1 cellular context compared by ENCODE assay signal in genomic region chr21:41783476-41784150, GRCh38.
TF ChIP-seq lines count a peak whose summit lies in the region.

No MANE protein-coding gene starts in this region.

TF ChIP-seq in K562, 482 proteins besides CTCF, POLR2A, EP300 and RAD21 (continued from another document and continues in another):
- TF ChIP-seq ATF6 (CRISPR knock-in tag; IDR thresholded peaks at IDR 0.05), result no peak
- no peak for TF ChIP-seq ETV1 (tag; conservative IDR thresholded peaks at IDR 0.05; ENCODE audit: low read depth)
- no peak for TF ChIP-seq MLLT1 (IDR thresholded peaks at IDR 0.05)
- no peak for TF ChIP-seq HDAC2 (IDR thresholded peaks at IDR 0.05)
- TF ChIP-seq MCM2 (IDR thresholded peaks at IDR 0.05; ENCODE audit: low read depth), result no peak
- no peak for TF ChIP-seq ZNF717 (CRISPR knock-in tag; IDR thresholded peaks at IDR 0.05)
- TF ChIP-seq NR2C2 (CRISPR knock-in tag; IDR thresholded peaks at IDR 0.05), result no peak
- no peak for TF ChIP-seq NR2C2 (tag; IDR thresholded peaks at IDR 0.05)
- TF ChIP-seq SMAD1 (IDR thresholded peaks at IDR 0.05; ENCODE audit: low read depth, low read length, partially characterized antibody), result no peak
- no peak for TF ChIP-seq CBX5 (IDR thresholded peaks at IDR 0.05; ENCODE audit: borderline replicate concordance, low read depth)
- TF ChIP-seq NCOR1 (IDR thresholded peaks at IDR 0.05), result peak; percentile 27; the same call in 1 of the 2 replicates
- TF ChIP-seq ZBTB1 (CRISPR knock-in tag; IDR thresholded peaks at IDR 0.05; ENCODE audit: borderline replicate concordance, low read depth), result no peak
- TF ChIP-seq KDM1A (IDR thresholded peaks at IDR 0.05), result no peak; a peak in 1 of 4 replicates
- TF ChIP-seq TRIM28 (IDR thresholded peaks at IDR 0.05), result no peak
- TF ChIP-seq U2AF2 (optimal IDR thresholded peaks at IDR 0.05; ENCODE audit: low read depth, low read length), result no peak
- no peak for TF ChIP-seq RBM22 (IDR thresholded peaks at IDR 0.05; ENCODE audit: low read depth, low read length, poor library complexity, severe bottlenecking)
- no peak for TF ChIP-seq GABPB2 (CRISPR knock-in tag; conservative IDR thresholded peaks at IDR 0.05)
- no peak for TF ChIP-seq ELF2 (CRISPR knock-in tag; IDR thresholded peaks at IDR 0.05)
- no peak for TF ChIP-seq DLX4 (CRISPR knock-in tag; IDR thresholded peaks at IDR 0.05)
- no peak for TF ChIP-seq CTCFL (IDR thresholded peaks at IDR 0.05; ENCODE audit: borderline replicate concordance, insufficient read depth, low read depth, low read length, poor library complexity, severe bottlenecking)
- no peak for TF ChIP-seq TFAM (CRISPR knock-in tag; conservative IDR thresholded peaks at IDR 0.05)
- no peak for TF ChIP-seq E2F4 (CRISPR knock-in tag; IDR thresholded peaks at IDR 0.05; ENCODE audit: low read depth)
- peak; percentile 40 for TF ChIP-seq TAL1 (IDR thresholded peaks at IDR 0.05)
- TF ChIP-seq XRCC3 (IDR thresholded peaks at IDR 0.05), result no peak
- TF ChIP-seq ZNF518B (CRISPR knock-in tag; IDR thresholded peaks at IDR 0.05), result no peak
- no peak for TF ChIP-seq ZBTB11 (CRISPR knock-in tag; IDR thresholded peaks at IDR 0.05)
- no peak for TF ChIP-seq CBX2 (IDR thresholded peaks at IDR 0.05; ENCODE audit: insufficient read depth, low read length, poor library complexity, severe bottlenecking)
- no peak for TF ChIP-seq ILK (tag; IDR thresholded peaks at IDR 0.05; ENCODE audit: borderline replicate concordance, low read depth)
- no peak for TF ChIP-seq ZNF586 (CRISPR knock-in tag; conservative IDR thresholded peaks at IDR 0.05)
- TF ChIP-seq PHF20 (IDR thresholded peaks at IDR 0.05; ENCODE audit: partially characterized antibody), result no peak
- TF ChIP-seq NKRF (IDR thresholded peaks at IDR 0.05; ENCODE audit: borderline replicate concordance), result no peak
- no peak for TF ChIP-seq DNMT1 (IDR thresholded peaks at IDR 0.05)
- TF ChIP-seq PPARD (CRISPR knock-in tag; IDR thresholded peaks at IDR 0.05), result no peak
- peak in 1 of 2 experiments; percentile 30; a peak in 2 of 4 replicates for TF ChIP-seq NRF1 (conservative IDR thresholded peaks at IDR 0.05 in 1 of 2, IDR thresholded peaks at IDR 0.05 in 1 of 2)
- TF ChIP-seq USF1 (CRISPR knock-in tag; IDR thresholded peaks at IDR 0.05), result no peak
- no peak for TF ChIP-seq HDAC3 (IDR thresholded peaks at IDR 0.05; ENCODE audit: borderline replicate concordance, partially characterized antibody)
- no peak for TF ChIP-seq ERF (CRISPR knock-in tag; IDR thresholded peaks at IDR 0.05)
- TF ChIP-seq SMARCA4 (IDR thresholded peaks at IDR 0.05), result no peak
- no peak for TF ChIP-seq HDAC8 (tag; IDR thresholded peaks at IDR 0.05)
- TF ChIP-seq KLF1 (tag; IDR thresholded peaks at IDR 0.05), result no peak
- TF ChIP-seq CREM (IDR thresholded peaks at IDR 0.05; ENCODE audit: low read depth), result 0 out of 2 replicates have a peak, but pooled peaks have one; percentile 9
- TF ChIP-seq MYBL2 (IDR thresholded peaks at IDR 0.05; ENCODE audit: low read depth), result no peak
- TF ChIP-seq MYBL2 (CRISPR knock-in tag; IDR thresholded peaks at IDR 0.05; ENCODE audit: borderline replicate concordance), result no peak
- no peak for TF ChIP-seq FOXK1 (CRISPR knock-in tag; IDR thresholded peaks at IDR 0.05; ENCODE audit: borderline replicate concordance)
- TF ChIP-seq PHF8 (IDR thresholded peaks at IDR 0.05; ENCODE audit: borderline replicate concordance, low read length), result no peak
- no peak for TF ChIP-seq CHD2 (IDR thresholded peaks at IDR 0.05; ENCODE audit: low read depth, low read length)
- no peak for TF ChIP-seq ZNF41 (CRISPR knock-in tag; conservative IDR thresholded peaks at IDR 0.05)
- TF ChIP-seq VEZF1 (CRISPR knock-in tag; IDR thresholded peaks at IDR 0.05), result no peak
- TF ChIP-seq JUND (IDR thresholded peaks at IDR 0.05; ENCODE audit: borderline replicate concordance, low read depth, low read length), result peak; percentile 27; the same call in 1 of the 2 replicates
- no peak; the same call in 2 of the 3 replicates for TF ChIP-seq JUND (tag; IDR thresholded peaks at IDR 0.05; ENCODE audit: borderline replicate concordance, low read depth, low read length)
